ENCODE assay signal across 21 cellular contexts in the genomic region with DNA sequence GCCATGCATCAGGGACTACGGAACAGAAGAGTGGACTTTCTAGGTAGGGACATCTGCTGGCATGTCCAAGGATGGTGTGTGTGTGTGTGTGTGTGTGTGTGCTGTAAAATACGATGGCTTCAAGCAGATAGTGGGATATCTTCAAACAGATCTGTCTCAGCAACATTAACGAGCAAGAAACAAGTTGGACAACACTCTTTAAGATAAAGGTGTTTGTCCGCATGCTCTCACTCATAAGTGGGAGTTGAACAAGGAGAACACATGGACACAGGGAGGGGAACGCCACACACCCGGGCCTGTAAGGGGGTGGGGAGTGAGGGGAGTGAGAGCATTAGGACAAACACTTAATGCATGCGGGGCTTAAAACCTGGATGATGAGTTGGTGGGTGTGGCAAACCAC.
DNase-seq lines count a peak whose midpoint lies in the region; ATAC-seq, FAIRE-seq and TF ChIP-seq lines count a peak whose summit lies in the region.
"Had no signal": no experiment of that assay in that cellular context is flagged by ENCODE, and none has a peak within 500 bp of the region (broad histone marks: within the 10 kb centered on the region; RNA-seq: fewer than 3 reads in every experiment).

No MANE protein-coding gene starts in this region.

- H2AFZ ChIP-seq in MM.1S (ENCODE audit: low read length) = no peak overlapping the region

- no peak for ATAC-seq in A549
- ATAC-seq in Panc1 = no peak
- ATAC-seq in left lung = peak; percentile 33

- H3K4me3 ChIP-seq in A549 (no peak overlapping the region), Panc1 (ENCODE audit: low read depth in 2 of 2, low read length in 2 of 2) (no peak overlapping the region), left lung (no peak overlapping the region), MM.1S (ENCODE audit: low read length) (no peak overlapping the region)
- H3K4me3 ChIP-seq: BLaER1 treated with 17β-estradiol and CSF1 and Interleukin-3, amounts not matched to agents 10 nM and 100 nM had no signal

- H3K9ac ChIP-seq in MM.1S (ENCODE audit: low read length) = no peak overlapping the region
- H3K9ac ChIP-seq: BLaER1 treated with 17β-estradiol and CSF1 and Interleukin-3, amounts not matched to agents 10 nM and 100 nM had no signal

- no peak for TF ChIP-seq CTCF in A549 (IDR thresholded peaks at IDR 0.05)
- TF ChIP-seq CTCF in Panc1 (IDR thresholded peaks at IDR 0.05) = no peak
- no peak for TF ChIP-seq CTCF in left lung (IDR thresholded peaks at IDR 0.05)
- TF ChIP-seq CTCF in MM.1S (IDR thresholded peaks at IDR 0.05; ENCODE audit: low read length) = no peak

- H3K4me2 ChIP-seq in A549 (no peak overlapping the region), MM.1S (ENCODE audit: low read depth, low read length) (no peak overlapping the region)
- H3K4me2 ChIP-seq: BLaER1 treated with 17β-estradiol and CSF1 and Interleukin-3, amounts not matched to agents 10 nM and 100 nM had no signal

- BruUV-seq in Panc1 (replicated peaks; lab: Mats Ljungman, UMichigan) = no TSS peak

- H3K79me2 ChIP-seq in MM.1S (ENCODE audit: low read length) = no peaks in the 10 kb centered on the region

- H3K27ac ChIP-seq in A549 (peak overlapping the region; percentile 20 to 48; a peak in 3 of 6 replicates), Panc1 (ENCODE audit: low read length) (peak overlapping the region; percentile 57; the same call in 1 of the 2 replicates), left lung (no peak overlapping the region), MM.1S (ENCODE audit: low read length) (no peak overlapping the region)
- H3K27ac ChIP-seq: BLaER1 treated with 17β-estradiol and CSF1 and Interleukin-3, amounts not matched to agents 10 nM and 100 nM had no signal

- H3K9me2 ChIP-seq in MM.1S (replicated peaks; ENCODE audit: insufficient read depth, low read length) = no peaks in the 10 kb centered on the region

- intact Hi-C loops in Panc1 (cut with micrococcal nuclease; ENCODE audit: unreplicated experiment) = no loop called here
- intact Hi-C loops in left lung (cut with DNase I) = no loop called here

- H4K20me1 ChIP-seq in MM.1S (ENCODE audit: insufficient read depth, low read length) = no peaks in the 10 kb centered on the region
- H4K20me1 ChIP-seq: BLaER1 treated with 17β-estradiol and CSF1 and Interleukin-3, amounts not matched to agents 10 nM and 100 nM had no signal

- CTCF ChIA-PET in A549 (lab: Yijun Ruan, JAX) (no interaction called here), Panc1 (lab: Charles Lee) (no interaction called here)

- TF ChIP-seq RAD21 in A549 (conservative IDR thresholded peaks at IDR 0.05 in 1 of 2, IDR thresholded peaks at IDR 0.05 in 1 of 2) = no peak

- peaks cover 24% of the 10 kb centered on the region for H3K4me1 ChIP-seq in A549
- no peaks in the 10 kb centered on the region; the same call in 1 of the 2 replicates for H3K4me1 ChIP-seq in Panc1 (ENCODE audit: control insufficient read depth, insufficient read depth, low read length)
- no peaks in the 10 kb centered on the region for H3K4me1 ChIP-seq in left lung
- no peaks in the 10 kb centered on the region for H3K4me1 ChIP-seq in MM.1S (ENCODE audit: low read length)
- H3K4me1 ChIP-seq: BLaER1 treated with 17β-estradiol and CSF1 and Interleukin-3, amounts not matched to agents 10 nM and 100 nM had no signal

- H3K27me3 ChIP-seq in Panc1 (ENCODE audit: control insufficient read depth, insufficient read depth, low read length) (no peaks in the 10 kb centered on the region), left lung (no peaks in the 10 kb centered on the region), MM.1S (replicated peaks; ENCODE audit: insufficient read depth, low read length) (no peaks in the 10 kb centered on the region)
- H3K27me3 ChIP-seq: BLaER1 treated with 17β-estradiol and CSF1 and Interleukin-3, amounts not matched to agents 10 nM and 100 nM had no signal

- no peaks in the 10 kb centered on the region for H3F3A ChIP-seq in MM.1S (ENCODE audit: insufficient read depth, low read length)

- no peak for TF ChIP-seq POLR2A in A549 (IDR thresholded peaks at IDR 0.05; ENCODE audit: low read length)

- WGBS in A549 (ENCODE audit: missing lambda C conversion rate) = 81% methylated on average over 7 of the region's 7 CpGs

- no peaks in the 10 kb centered on the region for H3K36me3 ChIP-seq in Panc1 (ENCODE audit: control insufficient read depth, insufficient read depth, low read length)
- no peaks in the 10 kb centered on the region for H3K36me3 ChIP-seq in left lung
- H3K36me3 ChIP-seq in MM.1S (replicated peaks; ENCODE audit: insufficient read depth, low read length) = no peaks in the 10 kb centered on the region
- H3K36me3 ChIP-seq: BLaER1 treated with 17β-estradiol and CSF1 and Interleukin-3, amounts not matched to agents 10 nM and 100 nM had no signal

- in situ Hi-C loops in Panc1 (cut with HindIII; ENCODE audit: low pct_unique_long_range_greater_than_20kb, low sequenced_read_pairs) = no loop called here

- no peak for TF ChIP-seq EP300 in A549 (IDR thresholded peaks at IDR 0.05)

- no peak for DNase-seq in A549 (ENCODE audit: low read depth in 1 of 2, low spot score in 1 of 2)
- peak; percentile 73 for DNase-seq in HT-29 (ENCODE audit: low spot score)
- no peak for DNase-seq in Panc1 (ENCODE audit: low read depth, low spot score)
- no peak for DNase-seq in left lung
- no peak for DNase-seq in central memory CD4-positive, alpha-beta T cell
- no peak for DNase-seq in MM.1S
- DNase-seq in stimulated activated CD4-positive, alpha-beta T cell treated with anti-CD3 and anti-CD28 coated beads, Interleukin-4, amount 100 ng/mL, for 1 hour = no peak
- DNase-seq in NCI-H2196 (lab: John Stamatoyannopoulos, UW; ENCODE audit: unreplicated experiment) = no peak
- DNase-seq: 8988T; CD4-positive, CD25-positive, alpha-beta regulatory T cell; CD8-positive, alpha-beta memory T cell; COR-L47; DMS153; DMS79; GDM1; GOT3; H7; KBM-7 had no signal

- H3K9me3 ChIP-seq in A549 (no peaks in the 10 kb centered on the region), Panc1 (ENCODE audit: control insufficient read depth, insufficient read depth, low read depth, low read length) (peaks cover 13% of the 10 kb centered on the region; the same call in 1 of the 2 replicates), left lung (no peaks in the 10 kb centered on the region), MM.1S (replicated peaks; ENCODE audit: insufficient read depth, low read length) (no peaks in the 10 kb centered on the region)
- H3K9me3 ChIP-seq: BLaER1 treated with 17β-estradiol and CSF1 and Interleukin-3, amounts not matched to agents 10 nM and 100 nM had no signal

- POLR2A ChIA-PET in A549 (lab: Yijun Ruan, JAX) (no interaction called here), Panc1 (lab: Charles Lee) (no interaction called here)

- no peak for FAIRE-seq in A549 (lab: Jason Lieb, UNC)
- FAIRE-seq: GM12892, GM18507 had no signal

TF ChIP-seq in A549, 52 proteins besides CTCF, POLR2A, EP300 and RAD21:
- TF ChIP-seq HOXA7 (CRISPR knock-in tag; IDR thresholded peaks at IDR 0.05) (no peak), KDM5A (IDR thresholded peaks at IDR 0.05) (no peak), ZFP36 (IDR thresholded peaks at IDR 0.05; ENCODE audit: borderline replicate concordance, partially characterized antibody) (no peak), NPAS2 (CRISPR knock-in tag; IDR thresholded peaks at IDR 0.05; ENCODE audit: borderline replicate concordance) (no peak), TFCP2L1 (CRISPR knock-in tag; IDR thresholded peaks at IDR 0.05) (no peak), JUNB (IDR thresholded peaks at IDR 0.05) (no peak)
- TF ChIP-seq, protein P1, sequence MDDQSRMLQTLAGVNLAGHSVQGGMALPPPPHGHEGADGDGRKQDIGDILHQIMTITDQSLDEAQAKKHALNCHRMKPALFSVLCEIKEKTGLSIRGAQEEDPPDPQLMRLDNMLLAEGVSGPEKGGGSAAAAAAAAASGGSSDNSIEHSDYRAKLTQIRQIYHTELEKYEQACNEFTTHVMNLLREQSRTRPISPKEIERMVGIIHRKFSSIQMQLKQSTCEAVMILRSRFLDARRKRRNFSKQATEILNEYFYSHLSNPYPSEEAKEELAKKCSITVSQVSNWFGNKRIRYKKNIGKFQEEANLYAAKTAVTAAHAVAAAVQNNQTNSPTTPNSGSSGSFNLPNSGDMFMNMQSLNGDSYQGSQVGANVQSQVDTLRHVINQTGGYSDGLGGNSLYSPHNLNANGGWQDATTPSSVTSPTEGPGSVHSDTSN (IDR thresholded peaks at IDR 0.05) = no peak
- TF ChIP-seq, protein P2, sequence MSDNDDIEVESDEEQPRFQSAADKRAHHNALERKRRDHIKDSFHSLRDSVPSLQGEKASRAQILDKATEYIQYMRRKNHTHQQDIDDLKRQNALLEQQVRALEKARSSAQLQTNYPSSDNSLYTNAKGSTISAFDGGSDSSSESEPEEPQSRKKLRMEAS (IDR thresholded peaks at IDR 0.05) = no peak

Comparison
In these comparisons a context has a peak if more than half of its experiments do, and no peak if none do; other contexts are left out.
1. H3K27ac ChIP-seq: peak in A549 (2 of 2) and Panc1 (single experiment); none in left lung (0 of 2) and MM.1S (single experiment).